In the genomic region with DNA sequence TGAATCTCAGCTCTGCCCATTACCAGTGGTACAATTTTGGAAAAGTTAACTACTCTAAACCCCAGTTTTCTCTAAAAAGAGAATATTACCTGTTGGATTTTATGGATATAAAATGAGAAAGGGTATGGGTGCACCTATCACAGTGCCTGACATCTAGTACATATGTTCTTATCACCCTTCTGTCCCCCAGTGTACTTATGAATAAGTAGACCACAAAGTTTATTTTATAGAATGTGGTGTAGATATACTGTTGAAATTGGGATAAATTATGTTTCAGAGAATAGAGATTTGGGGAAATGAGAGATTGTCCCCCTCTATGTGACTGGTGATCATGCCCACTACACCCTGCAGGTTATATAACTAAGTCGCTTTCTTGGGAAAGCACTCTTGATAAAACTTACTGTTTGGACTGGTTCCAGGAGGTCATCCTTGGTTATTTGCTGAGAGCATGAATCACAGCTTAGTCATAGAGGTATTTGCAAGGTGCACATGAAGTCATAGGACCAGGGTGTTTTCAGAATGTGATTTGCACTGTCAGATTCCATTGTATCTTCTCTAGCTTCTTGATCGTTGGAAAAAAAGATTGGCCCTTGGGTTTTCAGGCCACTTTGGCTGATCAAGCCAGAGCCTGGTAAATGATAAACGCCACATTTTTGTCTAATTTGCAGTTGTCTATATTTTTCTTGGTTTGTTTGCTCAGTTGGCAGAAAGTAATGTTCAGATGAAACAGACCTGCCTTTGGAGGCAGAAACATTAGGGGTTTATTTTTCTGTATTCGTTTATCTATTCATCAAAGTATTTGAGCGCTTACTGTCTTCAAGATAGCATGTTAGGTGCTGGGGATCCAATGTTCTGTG, we compare ENCODE assay signal across 1 cellular context.
TF ChIP-seq lines count a peak whose summit lies in the region.

No MANE protein-coding gene starts in this region.

TF ChIP-seq in GM23338, 12 proteins besides CTCF, POLR2A, EP300 and RAD21 (continued from another document):
- TF ChIP-seq, protein P1, sequence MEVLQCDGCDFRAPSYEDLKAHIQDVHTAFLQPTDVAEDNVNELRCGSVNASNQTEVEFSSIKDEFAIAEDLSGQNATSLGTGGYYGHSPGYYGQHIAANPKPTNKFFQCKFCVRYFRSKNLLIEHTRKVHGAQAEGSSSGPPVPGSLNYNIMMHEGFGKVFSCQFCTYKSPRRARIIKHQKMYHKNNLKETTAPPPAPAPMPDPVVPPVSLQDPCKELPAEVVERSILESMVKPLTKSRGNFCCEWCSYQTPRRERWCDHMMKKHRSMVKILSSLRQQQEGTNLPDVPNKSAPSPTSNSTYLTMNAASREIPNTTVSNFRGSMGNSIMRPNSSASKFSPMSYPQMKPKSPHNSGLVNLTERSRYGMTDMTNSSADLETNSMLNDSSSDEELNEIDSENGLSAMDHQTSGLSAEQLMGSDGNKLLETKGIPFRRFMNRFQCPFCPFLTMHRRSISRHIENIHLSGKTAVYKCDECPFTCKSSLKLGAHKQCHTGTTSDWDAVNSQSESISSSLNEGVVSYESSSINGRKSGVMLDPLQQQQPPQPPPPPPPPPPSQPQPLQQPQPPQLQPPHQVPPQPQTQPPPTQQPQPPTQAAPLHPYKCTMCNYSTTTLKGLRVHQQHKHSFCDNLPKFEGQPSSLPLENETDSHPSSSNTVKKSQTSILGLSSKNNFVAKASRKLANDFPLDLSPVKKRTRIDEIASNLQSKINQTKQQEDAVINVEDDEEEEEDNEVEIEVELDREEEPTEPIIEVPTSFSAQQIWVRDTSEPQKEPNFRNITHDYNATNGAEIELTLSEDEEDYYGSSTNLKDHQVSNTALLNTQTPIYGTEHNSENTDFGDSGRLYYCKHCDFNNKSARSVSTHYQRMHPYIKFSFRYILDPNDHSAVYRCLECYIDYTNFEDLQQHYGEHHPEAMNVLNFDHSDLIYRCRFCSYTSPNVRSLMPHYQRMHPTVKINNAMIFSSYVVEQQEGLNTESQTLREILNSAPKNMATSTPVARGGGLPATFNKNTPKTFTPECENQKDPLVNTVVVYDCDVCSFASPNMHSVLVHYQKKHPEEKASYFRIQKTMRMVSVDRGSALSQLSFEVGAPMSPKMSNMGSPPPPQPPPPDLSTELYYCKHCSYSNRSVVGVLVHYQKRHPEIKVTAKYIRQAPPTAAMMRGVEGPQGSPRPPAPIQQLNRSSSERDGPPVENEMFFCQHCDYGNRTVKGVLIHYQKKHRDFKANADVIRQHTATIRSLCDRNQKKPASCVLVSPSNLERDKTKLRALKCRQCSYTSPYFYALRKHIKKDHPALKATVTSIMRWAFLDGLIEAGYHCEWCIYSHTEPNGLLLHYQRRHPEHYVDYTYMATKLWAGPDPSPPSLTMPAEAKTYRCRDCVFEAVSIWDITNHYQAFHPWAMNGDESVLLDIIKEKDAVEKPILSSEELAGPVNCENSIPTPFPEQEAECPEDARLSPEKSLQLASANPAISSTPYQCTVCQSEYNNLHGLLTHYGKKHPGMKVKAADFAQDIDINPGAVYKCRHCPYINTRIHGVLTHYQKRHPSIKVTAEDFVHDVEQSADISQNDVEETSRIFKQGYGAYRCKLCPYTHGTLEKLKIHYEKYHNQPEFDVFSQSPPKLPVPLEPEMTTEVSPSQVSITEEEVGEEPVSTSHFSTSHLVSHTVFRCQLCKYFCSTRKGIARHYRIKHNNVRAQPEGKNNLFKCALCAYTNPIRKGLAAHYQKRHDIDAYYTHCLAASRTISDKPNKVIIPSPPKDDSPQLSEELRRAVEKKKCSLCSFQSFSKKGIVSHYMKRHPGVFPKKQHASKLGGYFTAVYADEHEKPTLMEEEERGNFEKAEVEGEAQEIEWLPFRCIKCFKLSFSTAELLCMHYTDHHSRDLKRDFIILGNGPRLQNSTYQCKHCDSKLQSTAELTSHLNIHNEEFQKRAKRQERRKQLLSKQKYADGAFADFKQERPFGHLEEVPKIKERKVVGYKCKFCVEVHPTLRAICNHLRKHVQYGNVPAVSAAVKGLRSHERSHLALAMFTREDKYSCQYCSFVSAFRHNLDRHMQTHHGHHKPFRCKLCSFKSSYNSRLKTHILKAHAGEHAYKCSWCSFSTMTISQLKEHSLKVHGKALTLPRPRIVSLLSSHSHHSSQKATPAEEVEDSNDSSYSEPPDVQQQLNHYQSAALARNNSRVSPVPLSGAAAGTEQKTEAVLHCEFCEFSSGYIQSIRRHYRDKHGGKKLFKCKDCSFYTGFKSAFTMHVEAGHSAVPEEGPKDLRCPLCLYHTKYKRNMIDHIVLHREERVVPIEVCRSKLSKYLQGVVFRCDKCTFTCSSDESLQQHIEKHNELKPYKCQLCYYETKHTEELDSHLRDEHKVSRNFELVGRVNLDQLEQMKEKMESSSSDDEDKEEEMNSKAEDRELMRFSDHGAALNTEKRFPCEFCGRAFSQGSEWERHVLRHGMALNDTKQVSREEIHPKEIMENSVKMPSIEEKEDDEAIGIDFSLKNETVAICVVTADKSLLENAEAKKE (CRISPR knock-in tag; IDR thresholded peaks at IDR 0.05), result no peak
- TF ChIP-seq POLR2AphosphoS5 (IDR thresholded peaks at IDR 0.05; ENCODE audit: low read depth) (no peak), ZNF331 (CRISPR knock-in tag; IDR thresholded peaks at IDR 0.05; ENCODE audit: low read depth) (no peak), EZH2 (IDR thresholded peaks at IDR 0.05; ENCODE audit: low read depth, unreplicated experiment) (no peak), EZH2phosphoT487 (IDR thresholded peaks at IDR 0.05; ENCODE audit: unreplicated experiment) (no peak), CREB1 (CRISPR knock-in tag; IDR thresholded peaks at IDR 0.05; ENCODE audit: low read depth) (no peak), ZNF114 (CRISPR knock-in tag; IDR thresholded peaks at IDR 0.05) (no peak)
- TF ChIP-seq, protein P2, sequence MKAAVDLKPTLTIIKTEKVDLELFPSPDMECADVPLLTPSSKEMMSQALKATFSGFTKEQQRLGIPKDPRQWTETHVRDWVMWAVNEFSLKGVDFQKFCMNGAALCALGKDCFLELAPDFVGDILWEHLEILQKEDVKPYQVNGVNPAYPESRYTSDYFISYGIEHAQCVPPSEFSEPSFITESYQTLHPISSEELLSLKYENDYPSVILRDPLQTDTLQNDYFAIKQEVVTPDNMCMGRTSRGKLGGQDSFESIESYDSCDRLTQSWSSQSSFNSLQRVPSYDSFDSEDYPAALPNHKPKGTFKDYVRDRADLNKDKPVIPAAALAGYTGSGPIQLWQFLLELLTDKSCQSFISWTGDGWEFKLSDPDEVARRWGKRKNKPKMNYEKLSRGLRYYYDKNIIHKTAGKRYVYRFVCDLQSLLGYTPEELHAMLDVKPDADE (IDR thresholded peaks at IDR 0.05), result no peak
- TF ChIP-seq, protein P3, sequence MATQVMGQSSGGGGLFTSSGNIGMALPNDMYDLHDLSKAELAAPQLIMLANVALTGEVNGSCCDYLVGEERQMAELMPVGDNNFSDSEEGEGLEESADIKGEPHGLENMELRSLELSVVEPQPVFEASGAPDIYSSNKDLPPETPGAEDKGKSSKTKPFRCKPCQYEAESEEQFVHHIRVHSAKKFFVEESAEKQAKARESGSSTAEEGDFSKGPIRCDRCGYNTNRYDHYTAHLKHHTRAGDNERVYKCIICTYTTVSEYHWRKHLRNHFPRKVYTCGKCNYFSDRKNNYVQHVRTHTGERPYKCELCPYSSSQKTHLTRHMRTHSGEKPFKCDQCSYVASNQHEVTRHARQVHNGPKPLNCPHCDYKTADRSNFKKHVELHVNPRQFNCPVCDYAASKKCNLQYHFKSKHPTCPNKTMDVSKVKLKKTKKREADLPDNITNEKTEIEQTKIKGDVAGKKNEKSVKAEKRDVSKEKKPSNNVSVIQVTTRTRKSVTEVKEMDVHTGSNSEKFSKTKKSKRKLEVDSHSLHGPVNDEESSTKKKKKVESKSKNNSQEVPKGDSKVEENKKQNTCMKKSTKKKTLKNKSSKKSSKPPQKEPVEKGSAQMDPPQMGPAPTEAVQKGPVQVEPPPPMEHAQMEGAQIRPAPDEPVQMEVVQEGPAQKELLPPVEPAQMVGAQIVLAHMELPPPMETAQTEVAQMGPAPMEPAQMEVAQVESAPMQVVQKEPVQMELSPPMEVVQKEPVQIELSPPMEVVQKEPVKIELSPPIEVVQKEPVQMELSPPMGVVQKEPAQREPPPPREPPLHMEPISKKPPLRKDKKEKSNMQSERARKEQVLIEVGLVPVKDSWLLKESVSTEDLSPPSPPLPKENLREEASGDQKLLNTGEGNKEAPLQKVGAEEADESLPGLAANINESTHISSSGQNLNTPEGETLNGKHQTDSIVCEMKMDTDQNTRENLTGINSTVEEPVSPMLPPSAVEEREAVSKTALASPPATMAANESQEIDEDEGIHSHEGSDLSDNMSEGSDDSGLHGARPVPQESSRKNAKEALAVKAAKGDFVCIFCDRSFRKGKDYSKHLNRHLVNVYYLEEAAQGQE (IDR thresholded peaks at IDR 0.05; ENCODE audit: unreplicated experiment), result no peak
